2 cellular contexts compared by ENCODE assay signal in genomic region chr10:72043016-72043834, GRCh38.
TF ChIP-seq lines count a peak whose summit lies in the region.

No MANE protein-coding gene starts in this region.

TF ChIP-seq in GM23338, 12 proteins besides CTCF, POLR2A, EP300 and RAD21:
- TF ChIP-seq, protein P1, sequence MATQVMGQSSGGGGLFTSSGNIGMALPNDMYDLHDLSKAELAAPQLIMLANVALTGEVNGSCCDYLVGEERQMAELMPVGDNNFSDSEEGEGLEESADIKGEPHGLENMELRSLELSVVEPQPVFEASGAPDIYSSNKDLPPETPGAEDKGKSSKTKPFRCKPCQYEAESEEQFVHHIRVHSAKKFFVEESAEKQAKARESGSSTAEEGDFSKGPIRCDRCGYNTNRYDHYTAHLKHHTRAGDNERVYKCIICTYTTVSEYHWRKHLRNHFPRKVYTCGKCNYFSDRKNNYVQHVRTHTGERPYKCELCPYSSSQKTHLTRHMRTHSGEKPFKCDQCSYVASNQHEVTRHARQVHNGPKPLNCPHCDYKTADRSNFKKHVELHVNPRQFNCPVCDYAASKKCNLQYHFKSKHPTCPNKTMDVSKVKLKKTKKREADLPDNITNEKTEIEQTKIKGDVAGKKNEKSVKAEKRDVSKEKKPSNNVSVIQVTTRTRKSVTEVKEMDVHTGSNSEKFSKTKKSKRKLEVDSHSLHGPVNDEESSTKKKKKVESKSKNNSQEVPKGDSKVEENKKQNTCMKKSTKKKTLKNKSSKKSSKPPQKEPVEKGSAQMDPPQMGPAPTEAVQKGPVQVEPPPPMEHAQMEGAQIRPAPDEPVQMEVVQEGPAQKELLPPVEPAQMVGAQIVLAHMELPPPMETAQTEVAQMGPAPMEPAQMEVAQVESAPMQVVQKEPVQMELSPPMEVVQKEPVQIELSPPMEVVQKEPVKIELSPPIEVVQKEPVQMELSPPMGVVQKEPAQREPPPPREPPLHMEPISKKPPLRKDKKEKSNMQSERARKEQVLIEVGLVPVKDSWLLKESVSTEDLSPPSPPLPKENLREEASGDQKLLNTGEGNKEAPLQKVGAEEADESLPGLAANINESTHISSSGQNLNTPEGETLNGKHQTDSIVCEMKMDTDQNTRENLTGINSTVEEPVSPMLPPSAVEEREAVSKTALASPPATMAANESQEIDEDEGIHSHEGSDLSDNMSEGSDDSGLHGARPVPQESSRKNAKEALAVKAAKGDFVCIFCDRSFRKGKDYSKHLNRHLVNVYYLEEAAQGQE (IDR thresholded peaks at IDR 0.05; ENCODE audit: unreplicated experiment) = no peak
- TF ChIP-seq ZNF331 (CRISPR knock-in tag; IDR thresholded peaks at IDR 0.05; ENCODE audit: low read depth) = no peak
- no peak for TF ChIP-seq CREB1 (CRISPR knock-in tag; IDR thresholded peaks at IDR 0.05; ENCODE audit: low read depth)
- no peak for TF ChIP-seq EZH2phosphoT487 (IDR thresholded peaks at IDR 0.05; ENCODE audit: unreplicated experiment)
- TF ChIP-seq NANOG (IDR thresholded peaks at IDR 0.05; ENCODE audit: borderline replicate concordance) = no peak
- TF ChIP-seq POLR2AphosphoS5 (IDR thresholded peaks at IDR 0.05; ENCODE audit: low read depth) = no peak
- TF ChIP-seq STAT1 (IDR thresholded peaks at IDR 0.05; ENCODE audit: unreplicated experiment) = no peak
- no peak for TF ChIP-seq JUNB (IDR thresholded peaks at IDR 0.05; ENCODE audit: unreplicated experiment)
- no peak for TF ChIP-seq ZNF462 (CRISPR knock-in tag; IDR thresholded peaks at IDR 0.05)
- TF ChIP-seq ZNF114 (CRISPR knock-in tag; IDR thresholded peaks at IDR 0.05) = no peak
- no peak for TF ChIP-seq ETS1 (IDR thresholded peaks at IDR 0.05)
- no peak for TF ChIP-seq EZH2 (IDR thresholded peaks at IDR 0.05; ENCODE audit: low read depth, unreplicated experiment)

TF ChIP-seq in liver, 16 proteins besides CTCF, POLR2A, EP300 and RAD21 (continued from another document):
- TF ChIP-seq ZBTB33 (IDR thresholded peaks at IDR 0.05) (no peak), GABPA (IDR thresholded peaks at IDR 0.05 in 1 of 2, conservative IDR thresholded peaks at IDR 0.05 in 1 of 2) (no peak), FOXA2 (IDR thresholded peaks at IDR 0.05) (no peak), SP1 (IDR thresholded peaks at IDR 0.05) (no peak), ATF3 (IDR thresholded peaks at IDR 0.05) (no peak), HNF4G (IDR thresholded peaks at IDR 0.05) (no peak)
